8 cellular contexts compared by ENCODE assay signal in the genomic region with DNA sequence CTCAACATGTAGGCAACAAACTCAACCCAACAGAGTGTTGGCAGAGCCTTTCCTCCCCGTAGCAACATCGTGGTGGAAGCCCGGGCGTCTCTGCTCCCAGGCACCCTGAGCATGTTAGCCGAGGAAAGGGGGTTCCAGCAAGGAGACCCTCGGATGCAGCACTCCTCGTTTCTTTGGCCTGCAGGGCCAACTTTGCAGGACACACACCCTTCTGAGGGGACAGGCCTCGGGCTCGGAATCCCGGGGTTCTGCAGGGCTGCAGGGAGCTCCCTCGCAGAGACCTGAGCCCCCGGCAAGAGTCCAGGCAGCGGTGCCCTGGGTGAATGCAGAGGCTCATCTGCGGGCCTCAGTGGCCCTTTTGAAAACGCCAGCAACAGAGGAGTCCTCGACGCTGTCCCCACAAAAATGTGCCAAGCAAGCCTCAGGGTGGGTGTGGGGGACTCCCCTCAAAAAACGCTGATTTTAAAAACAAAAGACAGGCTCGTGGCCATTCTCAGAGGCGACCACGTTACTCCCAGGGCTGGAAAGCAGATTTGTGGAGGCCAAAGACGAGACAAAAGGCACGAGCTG. TPM values are rescaled to one million over a fixed set of nuclear protein-coding genes. Genes with fewer than 3 reads are reported as not detected.
A peak's percentile ranks its signal among the peaks of the same experiment; 100 is the strongest.
DNase-seq lines count a peak whose midpoint lies in the region; ATAC-seq and TF ChIP-seq lines count a peak whose summit lies in the region.

No MANE protein-coding gene starts in this region.

- peak overlapping the region; percentile 62 for H3K18ac ChIP-seq in H9 (ENCODE audit: insufficient read length, low read depth, low read length)

- peak overlapping the region; percentile 55 for H3K9ac ChIP-seq in H9 (ENCODE audit: extremely low read depth, insufficient read length, low read length)

- H3K79me2 ChIP-seq in H9 (ENCODE audit: insufficient read depth, low read length) = peaks cover 2% of the 10 kb centered on the region; the same call in 1 of the 2 replicates

- H2AFZ ChIP-seq in H9 (ENCODE audit: low read length) = no peak overlapping the region

- no peak overlapping the region for H4K8ac ChIP-seq in H9 (replicated peaks; ENCODE audit: insufficient read length, low read depth, low read length)

- no peak overlapping the region for H2BK12ac ChIP-seq in H9 (ENCODE audit: insufficient read length, low read depth, low read length)

- no peak overlapping the region for H4K91ac ChIP-seq in H9 (ENCODE audit: insufficient read length, low read depth, low read length)

- H3K27me3 ChIP-seq in H9 (ENCODE audit: insufficient read depth, low read length) (no peaks in the 10 kb centered on the region), gastroesophageal sphincter (no peaks in the 10 kb centered on the region), ovary (no peaks in the 10 kb centered on the region)

- H3K4me1 ChIP-seq in H9 (ENCODE audit: insufficient read depth, low read length) = no peaks in the 10 kb centered on the region; the same call in 1 of the 2 replicates
- H3K4me1 ChIP-seq in gastroesophageal sphincter = peaks cover 0 to 45% (median 0%) of the 10 kb centered on the region in 3 donors
- peaks cover 2% of the 10 kb centered on the region for H3K4me1 ChIP-seq in ovary (ENCODE audit: insufficient read depth)

- H3K36me3 Mint-ChIP-seq in H9 (ENCODE audit: insufficient read depth in 1 of 3, low read depth in 3 of 3) = peaks cover 4 to 10% (median 5%) of the 10 kb centered on the region in 3 experiments; a peak in 6 of 7 replicates
- no peaks in the 10 kb centered on the region for H3K36me3 Mint-ChIP-seq in activated B cell treated with CpG ODN at 0.5 μM for 24 hours (ENCODE audit: low read depth)

- TF ChIP-seq POLR2A in gastroesophageal sphincter (IDR thresholded peaks at IDR 0.05) = no peak
- TF ChIP-seq POLR2A in ovary (IDR thresholded peaks at IDR 0.05) = no peak

- WGBS in H9 (ENCODE audit: extremely low coverage, insufficient read length, low lambda C conversion rate) = no CpG with 5 or more reads among the region's 23 CpGs
- 3 to 23% methylated on average over 9 to 12 of the region's 23 CpGs for WGBS in gastroesophageal sphincter (ENCODE audit: low coverage in 1 of 2), 2 donors
- 9 to 16% (median 11%) methylated on average over 23 of the region's 23 CpGs for WGBS in ovary, 3 donors

- H3K27ac ChIP-seq in H9 (ENCODE audit: insufficient read length, low read depth, low read length) (no peak overlapping the region), gastroesophageal sphincter (peak overlapping the region in 3 of 4 donors; percentile 2 to 85 (median 76)), ovary (no peak overlapping the region)

- peak overlapping the region; percentile 78 for H3K14ac ChIP-seq in H9 (ENCODE audit: insufficient read depth, low read length)

- no peak overlapping the region for H2BK20ac ChIP-seq in H9 (ENCODE audit: low read depth, low read length, poor library complexity, severe bottlenecking)

- peak overlapping the region; percentile 79 to 90 for H3K4me3 Mint-ChIP-seq in H9
- H3K4me3 Mint-ChIP-seq in activated B cell treated with CpG ODN at 0.5 μM for 24 hours = peak overlapping the region; percentile 55

- intact Hi-C loops in activated B cell treated with CpG ODN at 0.5 μM for 24 hours (cut with micrococcal nuclease) = no loop called here
- intact Hi-C loops in ovary (cut with DNase I) = loop anchor here in 3 of 4 donors (5.0 to 10.0 kb wide), 3 partner anchors 105 to 285 kb away; partner anchors contain the start of gene ACBD7 (in 1 of the 3)

- no peak overlapping the region for H3K23ac ChIP-seq in H9 (ENCODE audit: insufficient read length, low read depth, low read length)

- H3K9me3 Mint-ChIP-seq in H9 (peaks cover 1 to 2% of the 10 kb centered on the region in 2 experiments; a peak in 2 of 5 replicates), activated B cell treated with CpG ODN at 0.5 μM for 24 hours (no peaks in the 10 kb centered on the region)

- H3K23me2 ChIP-seq in H9 (ENCODE audit: insufficient read length, low read depth, low read length, poor library complexity, severe bottlenecking) = peaks cover 11% of the 10 kb centered on the region

- H2AK5ac ChIP-seq in H9 (ENCODE audit: insufficient read length, low read length) = no peak overlapping the region

- no peak overlapping the region for H2BK5ac ChIP-seq in H9 (ENCODE audit: insufficient read length, low read length)

- H3T11ph ChIP-seq in H9 (ENCODE audit: low read length) = no peak overlapping the region

- H3K4me3 ChIP-seq in gastroesophageal sphincter = peak overlapping the region; percentile 89 to 95
- H3K4me3 ChIP-seq in ovary = peak overlapping the region; percentile 60

- no peaks in the 10 kb centered on the region for H3K79me1 ChIP-seq in H9 (ENCODE audit: insufficient read depth, low read depth, low read length, poor library complexity, severe bottlenecking)

- TF ChIP-seq CTCF in H9 (conservative IDR thresholded peaks at IDR 0.05) (no peak), activated B cell treated with CpG ODN at 0.5 μM for 24 hours (IDR thresholded peaks at IDR 0.05) (no peak), gastroesophageal sphincter (IDR thresholded peaks at IDR 0.05) (no peak), ovary (IDR thresholded peaks at IDR 0.05) (no peak)

- H4K5ac ChIP-seq in H9 (ENCODE audit: insufficient read length, low read depth, low read length) = no peak overlapping the region

- CTCF ChIA-PET in activated B cell treated with CpG ODN at 0.5 μM for 24 hours (lab: Charles Lee) = no interaction called here

- H3K4me2 ChIP-seq in H9 (ENCODE audit: insufficient read depth, insufficient read length, low read length) = peak overlapping the region; percentile 84

- H3K56ac ChIP-seq in H9 (ENCODE audit: insufficient read length, low read depth, low read length) = no peak overlapping the region

- DNase-seq in H9 = peak; percentile 42
- no peak for DNase-seq in activated B cell treated with CpG ODN at 0.5 μM for 24 hours
- peak; percentile 16 to 45 (median 32) for DNase-seq in ovary
- DNase-seq in NCI-H510A (lab: John Stamatoyannopoulos, UW) = no peak
- no peak for DNase-seq in mucosa of gallbladder (ENCODE audit: low spot score)
- no peak for DNase-seq in DMS114 treated with DMSO at 0.1 percent for 48 hours (lab: John Stamatoyannopoulos, UW; ENCODE audit: unreplicated experiment)

- H4K20me1 ChIP-seq in H9 (ENCODE audit: control insufficient read depth, insufficient read depth, insufficient read length) = no peaks in the 10 kb centered on the region

- peaks cover 26 to 31% of the 10 kb centered on the region in 2 experiments for H3K4me1 Mint-ChIP-seq in H9
- H3K4me1 Mint-ChIP-seq in activated B cell treated with CpG ODN at 0.5 μM for 24 hours = peaks cover 11% of the 10 kb centered on the region

- no peak overlapping the region for H2BK15ac ChIP-seq in H9 (ENCODE audit: low read depth, low read length)

- no peaks in the 10 kb centered on the region for H3K9me3 ChIP-seq in H9 (ENCODE audit: control insufficient read depth, low read depth, low read length)
- H3K9me3 ChIP-seq in gastroesophageal sphincter = no peaks in the 10 kb centered on the region
- H3K9me3 ChIP-seq in ovary = no peaks in the 10 kb centered on the region

- H3K27me3 Mint-ChIP-seq in H9 (ENCODE audit: low read depth) (peaks cover 9% of the 10 kb centered on the region), activated B cell treated with CpG ODN at 0.5 μM for 24 hours (peaks cover 55% of the 10 kb centered on the region)

- H3K36me3 ChIP-seq in gastroesophageal sphincter = no peaks in the 10 kb centered on the region
- H3K36me3 ChIP-seq in ovary = no peaks in the 10 kb centered on the region

- no peak overlapping the region; the same call in 1 of the 2 replicates for H3K4ac ChIP-seq in H9 (ENCODE audit: low read depth, low read length)

- TF ChIP-seq EP300 in gastroesophageal sphincter (IDR thresholded peaks at IDR 0.05) = no peak
- no peak for TF ChIP-seq EP300 in ovary (IDR thresholded peaks at IDR 0.05)

- peak overlapping the region in 2 of 3 experiments; percentile 70 to 92; a peak in 3 of 7 replicates for H3K27ac Mint-ChIP-seq in H9
- H3K27ac Mint-ChIP-seq in activated B cell treated with CpG ODN at 0.5 μM for 24 hours = no peak overlapping the region

- H2BK120ac ChIP-seq in H9 (ENCODE audit: low read depth, low read length, poor library complexity, severe bottlenecking) = no peak overlapping the region

- no peak for ATAC-seq in activated B cell treated with CpG ODN at 0.5 μM for 24 hours (ENCODE audit: low read depth)
- ATAC-seq in gastroesophageal sphincter = no peak
- no peak for ATAC-seq in HG02852 (IDR thresholded peaks at IDR 0.05; ENCODE audit: unreplicated experiment)

- POLR2A ChIA-PET in activated B cell treated with CpG ODN at 0.5 μM for 24 hours (lab: Charles Lee) = no interaction called here

RNA-seq across cellular contexts. Expression of gene FAM171A1, which starts 1.4 kb away (rescaled TPM):
- total RNA-seq in H9 (2021) (34.6 and 37.4 TPM in 2 replicates), activated B cell treated with CpG ODN at 0.5 μM for 24 hours (0.05 TPM in 1 of 2 replicates, not detected in the other), gastroesophageal sphincter (10 to 100 TPM in 3 of 4 donors, 1 to 10 TPM in 1; 5.0 to 15.5 (median 13.6) TPM), ovary (10 to 100 TPM in 6 of 7 donors, 1 to 10 TPM in 1; 9.1 to 29.1 (median 23.9) TPM), mucosa of gallbladder (73.9 TPM)
- 10 to 100 TPM; 18.8 to 23.7 TPM for polyA plus RNA-seq in ovary

Comparison
In these comparisons a context has a peak if more than half of its experiments do, and no peak if none do; other contexts are left out.
1. DNase-seq: peak in H9 (single experiment) and ovary (5 of 5); none in activated B cell treated with CpG ODN at 0.5 μM for 24 hours (single experiment), NCI-H510A (single experiment), mucosa of gallbladder (single experiment) and DMS114 treated with DMSO at 0.1 percent for 48 hours (single experiment).
2. H3K27ac ChIP-seq: peak in gastroesophageal sphincter (3 of 4); none in H9 (single experiment) and ovary (0 of 2).